ENCODE assay signal across 21 cellular contexts in the genomic region with DNA sequence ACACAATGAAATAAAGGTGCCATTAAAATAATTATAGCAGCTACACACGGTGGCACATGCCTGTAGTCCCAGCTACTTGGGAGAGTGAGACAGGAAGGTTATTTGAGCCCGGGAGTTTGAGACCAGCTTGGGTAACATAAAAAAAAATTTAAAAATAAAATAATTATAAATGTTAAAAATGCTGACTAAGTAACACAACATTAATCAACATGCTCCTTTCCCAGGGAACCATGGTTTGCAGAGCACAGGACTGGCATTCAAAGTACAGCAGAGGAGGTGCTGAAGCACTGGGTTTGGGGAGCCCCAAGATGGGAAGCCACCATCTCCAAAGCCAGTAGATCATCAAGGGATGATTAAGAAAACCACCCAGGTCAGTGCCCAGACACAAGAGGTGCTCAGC. TPM values are rescaled to one million over a fixed set of nuclear protein-coding genes. Genes with fewer than 3 reads are reported as not detected.
"Had no signal": no experiment of that assay in that cellular context is flagged by ENCODE, and none has a peak within 500 bp of the region (broad histone marks: within the 10 kb centered on the region; RNA-seq: fewer than 3 reads in every experiment).

No MANE protein-coding gene starts in this region.

- H3K27me3 Mint-ChIP-seq: activated naive CD4-positive, alpha-beta T cell treated with anti-CD3 and anti-CD28 coated beads, Interleukin-2, amount 10 ng/mL, durations not matched to agents 7 days and 5 days had no signal

- DNase-seq: activated effector memory CD4-positive, alpha-beta T cell treated with Interleukin-2 at 50 U/mL for 16 hours; activated naive CD4-positive, alpha-beta T cell treated with anti-CD3 and anti-CD28 coated beads, Interleukin-2, amount 10 ng/mL, durations not matched to agents 7 days and 5 days; cerebellar nuclear complex; effector CD4-positive, alpha-beta T cell; hypothalamus; occipital lobe; posterior cingulate gyrus; stimulated activated CD4-positive, alpha-beta T cell treated with anti-CD3 and anti-CD28 coated beads, Interleukin-2, amount 100 ng/mL, for 24 hours; stimulated activated naive CD4-positive, alpha-beta T cell treated with Interleukin-2 at 50 U/mL for 16 hours; transverse colon had no signal

- ATAC-seq: left lobe of liver had no signal

- FAIRE-seq: astrocyte, frontal cortex, keratinocyte, TTC549 had no signal

- H3K4me3 Mint-ChIP-seq: activated naive CD4-positive, alpha-beta T cell treated with anti-CD3 and anti-CD28 coated beads, Interleukin-2, amount 10 ng/mL, durations not matched to agents 7 days and 5 days; T-helper 2 cell treated with Interferon-gamma antibody and Interleukin-4, amounts not matched to agents 5 μg/mL and 100 μg/mL, for 36 hours had no signal

- H3K4me1 ChIP-seq: breast epithelium had no signal

- H3K9me3 ChIP-seq: breast epithelium, suprapubic skin, transverse colon, vagina had no signal

- H3K36me3 ChIP-seq: breast epithelium, suprapubic skin, transverse colon, vagina had no signal

- H3K9me3 Mint-ChIP-seq: activated naive CD4-positive, alpha-beta T cell treated with anti-CD3 and anti-CD28 coated beads, Interleukin-2, amount 10 ng/mL, durations not matched to agents 7 days and 5 days; T-helper 2 cell treated with Interferon-gamma antibody and Interleukin-4, amounts not matched to agents 5 μg/mL and 100 μg/mL, for 36 hours had no signal

- H3K27ac ChIP-seq: breast epithelium, suprapubic skin, transverse colon, vagina had no signal

- H3K27ac Mint-ChIP-seq: T-helper 2 cell treated with Interferon-gamma antibody and Interleukin-4, amounts not matched to agents 5 μg/mL and 100 μg/mL, for 36 hours had no signal

- H3K4me3 ChIP-seq: breast epithelium, lung, suprapubic skin, transverse colon, vagina had no signal

- H3K27me3 ChIP-seq: breast epithelium, suprapubic skin, transverse colon, vagina had no signal

RNA-seq across cellular contexts. Expression of gene NFATC2, which starts 51.9 kb away (rescaled TPM):
- polyA plus RNA-seq: neural cell had no signal
